2 cellular contexts compared by ENCODE assay signal in the genomic region with DNA sequence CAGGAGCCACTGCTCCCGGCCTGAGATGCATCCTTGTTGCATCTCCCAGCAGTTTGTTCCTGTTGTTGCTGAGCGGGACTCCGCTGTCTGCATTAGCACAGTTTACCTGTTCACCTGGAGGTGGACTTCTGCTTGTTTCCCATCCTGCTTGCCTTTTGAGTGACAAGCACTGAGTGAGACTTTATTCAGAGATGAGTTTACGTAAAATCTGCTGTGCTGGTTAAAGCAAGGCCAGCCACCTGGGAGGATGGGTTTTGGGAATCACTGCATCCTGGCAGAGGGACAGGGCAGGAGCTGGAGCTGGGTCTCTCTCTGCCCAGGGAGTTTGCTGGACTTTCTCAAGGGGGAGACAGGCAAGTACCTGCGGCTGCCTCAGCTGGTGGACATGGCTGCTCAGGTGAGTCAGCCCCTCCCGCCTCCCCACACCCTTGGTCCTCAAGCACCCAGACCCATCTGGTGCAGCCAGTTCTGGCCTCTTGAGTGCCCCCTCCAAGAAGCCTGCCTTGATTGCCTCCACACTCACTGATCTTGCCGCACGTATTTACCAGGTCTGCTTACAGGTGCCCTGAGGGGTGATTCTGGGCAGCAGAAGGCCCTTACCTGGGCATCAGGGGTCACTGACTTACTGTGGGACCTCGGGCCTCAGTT.
TF ChIP-seq lines count a peak whose summit lies in the region.

No MANE protein-coding gene starts in this region.

TF ChIP-seq in HepG2, 621 proteins besides CTCF, POLR2A, EP300 and RAD21:
- TF ChIP-seq, protein P1, sequence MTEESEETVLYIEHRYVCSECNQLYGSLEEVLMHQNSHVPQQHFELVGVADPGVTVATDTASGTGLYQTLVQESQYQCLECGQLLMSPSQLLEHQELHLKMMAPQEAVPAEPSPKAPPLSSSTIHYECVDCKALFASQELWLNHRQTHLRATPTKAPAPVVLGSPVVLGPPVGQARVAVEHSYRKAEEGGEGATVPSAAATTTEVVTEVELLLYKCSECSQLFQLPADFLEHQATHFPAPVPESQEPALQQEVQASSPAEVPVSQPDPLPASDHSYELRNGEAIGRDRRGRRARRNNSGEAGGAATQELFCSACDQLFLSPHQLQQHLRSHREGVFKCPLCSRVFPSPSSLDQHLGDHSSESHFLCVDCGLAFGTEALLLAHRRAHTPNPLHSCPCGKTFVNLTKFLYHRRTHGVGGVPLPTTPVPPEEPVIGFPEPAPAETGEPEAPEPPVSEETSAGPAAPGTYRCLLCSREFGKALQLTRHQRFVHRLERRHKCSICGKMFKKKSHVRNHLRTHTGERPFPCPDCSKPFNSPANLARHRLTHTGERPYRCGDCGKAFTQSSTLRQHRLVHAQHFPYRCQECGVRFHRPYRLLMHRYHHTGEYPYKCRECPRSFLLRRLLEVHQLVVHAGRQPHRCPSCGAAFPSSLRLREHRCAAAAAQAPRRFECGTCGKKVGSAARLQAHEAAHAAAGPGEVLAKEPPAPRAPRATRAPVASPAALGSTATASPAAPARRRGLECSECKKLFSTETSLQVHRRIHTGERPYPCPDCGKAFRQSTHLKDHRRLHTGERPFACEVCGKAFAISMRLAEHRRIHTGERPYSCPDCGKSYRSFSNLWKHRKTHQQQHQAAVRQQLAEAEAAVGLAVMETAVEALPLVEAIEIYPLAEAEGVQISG (CRISPR knock-in tag; IDR thresholded peaks at IDR 0.05), result 0 out of 2 replicates have a peak, but pooled peaks have one; percentile 7
- 0 out of 2 replicates have a peak, but pooled peaks have one; percentile 42 for TF ChIP-seq EED (CRISPR knock-in tag; IDR thresholded peaks at IDR 0.05)
- peak; percentile 91 for TF ChIP-seq SSRP1 (CRISPR knock-in tag; IDR thresholded peaks at IDR 0.05)
- TF ChIP-seq SMC3 (IDR thresholded peaks at IDR 0.05; ENCODE audit: low read length), result no peak

TF ChIP-seq in K562, 482 proteins besides CTCF, POLR2A, EP300 and RAD21:
- TF ChIP-seq CREB1 (IDR thresholded peaks at IDR 0.05) (no peak), CREB1 (CRISPR knock-in tag; IDR thresholded peaks at IDR 0.05) (no peak), ETV6 (IDR thresholded peaks at IDR 0.05; ENCODE audit: borderline replicate concordance in 1 of 2, low read depth in 2 of 2, low read length in 1 of 2) (no peak), ETV6 (CRISPR knock-in tag; IDR thresholded peaks at IDR 0.05; ENCODE audit: borderline replicate concordance) (no peak), MYBL2 (IDR thresholded peaks at IDR 0.05; ENCODE audit: low read depth) (no peak), MYBL2 (CRISPR knock-in tag; IDR thresholded peaks at IDR 0.05; ENCODE audit: borderline replicate concordance) (no peak), ZFP36 (IDR thresholded peaks at IDR 0.05; ENCODE audit: low read depth, low read length, partially characterized antibody) (peak; percentile 87), NCOA1 (IDR thresholded peaks at IDR 0.05; ENCODE audit: low read depth) (no peak)
- TF ChIP-seq, protein P2, sequence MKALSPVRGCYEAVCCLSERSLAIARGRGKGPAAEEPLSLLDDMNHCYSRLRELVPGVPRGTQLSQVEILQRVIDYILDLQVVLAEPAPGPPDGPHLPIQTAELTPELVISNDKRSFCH (CRISPR knock-in tag; IDR thresholded peaks at IDR 0.05), result no peak
- TF ChIP-seq, protein P2 (tag; IDR thresholded peaks at IDR 0.05), result no peak
